15 cellular contexts compared by ENCODE assay signal in the genomic region with DNA sequence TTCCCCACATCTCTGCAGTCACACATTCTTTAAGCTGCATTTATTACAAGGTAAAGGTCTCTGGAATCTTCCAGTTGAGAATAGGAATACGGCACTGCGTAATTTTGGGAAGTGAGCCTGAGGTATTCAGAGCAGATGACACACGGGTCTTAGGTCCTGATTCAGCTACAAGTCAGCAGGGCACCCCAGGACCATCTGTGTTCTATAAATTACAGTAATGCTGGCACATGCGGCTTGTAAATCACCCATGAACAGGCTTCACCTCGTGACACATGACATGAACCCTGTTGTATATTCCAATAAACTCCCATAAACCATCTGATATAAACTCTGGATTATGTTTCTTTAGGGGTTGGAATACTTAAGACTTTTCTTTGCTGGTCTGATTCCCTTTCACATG.
"Had no signal": no experiment of that assay in that cellular context is flagged by ENCODE, and none has a peak within 500 bp of the region (broad histone marks: within the 10 kb centered on the region; RNA-seq: fewer than 3 reads in every experiment).

No MANE protein-coding gene starts in this region.

- H3K27me3 Mint-ChIP-seq: activated CD8-positive, alpha-beta T cell treated with anti-CD3 and anti-CD28 coated beads for 36 hours had no signal

- H3K36me3 ChIP-seq: breast epithelium, esophagus muscularis mucosa, heart left ventricle had no signal

- H3K9me3 Mint-ChIP-seq: activated CD8-positive, alpha-beta T cell treated with anti-CD3 and anti-CD28 coated beads for 36 hours; T-helper 2 cell treated with Interferon-gamma antibody and Interleukin-4, amounts not matched to agents 5 μg/mL and 100 μg/mL, for 36 hours had no signal

- H3K27me3 ChIP-seq: breast epithelium, esophagus muscularis mucosa had no signal

- H3K27ac ChIP-seq: breast epithelium, esophagus muscularis mucosa, skin epidermis had no signal

- DNase-seq: activated CD4-positive, alpha-beta T cell treated with anti-CD3 and anti-CD28 coated beads for 1 hour; activated CD8-positive, alpha-beta memory T cell treated with anti-CD3 and anti-CD28 coated beads, Interleukin-2, amount 50 U/mL, for 4 hours; activated CD8-positive, alpha-beta T cell treated with anti-CD3 and anti-CD28 coated beads for 36 hours; activated naive CD4-positive, alpha-beta T cell; activated T-cell treated with anti-CD3 and anti-CD28 coated beads, Interleukin-2, amount 50 U/mL, for 72 hours; aorta; foreskin melanocyte; heart left ventricle; left colon; SW 1271 had no signal

- H3K4me3 Mint-ChIP-seq: activated CD8-positive, alpha-beta T cell treated with anti-CD3 and anti-CD28 coated beads for 36 hours; activated T-cell treated with anti-CD3 and anti-CD28 coated beads, Interleukin-2, amount 50 U/mL, for 72 hours; neural crest cell; T-helper 2 cell treated with Interferon-gamma antibody and Interleukin-4, amounts not matched to agents 5 μg/mL and 100 μg/mL, for 36 hours had no signal

- ATAC-seq: activated CD8-positive, alpha-beta T cell treated with anti-CD3 and anti-CD28 coated beads for 36 hours; activated T-cell treated with anti-CD3 and anti-CD28 coated beads, Interleukin-2, amount 50 U/mL, for 72 hours; heart left ventricle; left colon had no signal

- H3K9me3 ChIP-seq: breast epithelium, esophagus muscularis mucosa had no signal

- H3K4me3 ChIP-seq: breast epithelium, esophagus muscularis mucosa, heart left ventricle, skin epidermis had no signal

- H3K4me1 ChIP-seq: breast epithelium, heart left ventricle had no signal

- H3K27ac Mint-ChIP-seq: activated CD8-positive, alpha-beta T cell treated with anti-CD3 and anti-CD28 coated beads for 36 hours; activated T-cell treated with anti-CD3 and anti-CD28 coated beads, Interleukin-2, amount 50 U/mL, for 72 hours; T-helper 2 cell treated with Interferon-gamma antibody and Interleukin-4, amounts not matched to agents 5 μg/mL and 100 μg/mL, for 36 hours had no signal
